In genomic region chr7:91383186-91383585, GRCh38 we compare ENCODE assay signal across 29 cellular contexts.
A peak's percentile ranks its signal among the peaks of the same experiment; 100 is the strongest.
DNase-seq lines count a peak whose midpoint lies in the region; ATAC-seq, FAIRE-seq and TF ChIP-seq lines count a peak whose summit lies in the region.
"Had no signal": no experiment of that assay in that cellular context is flagged by ENCODE, and none has a peak within 500 bp of the region (broad histone marks: within the 10 kb centered on the region; RNA-seq: fewer than 3 reads in every experiment).

No MANE protein-coding gene starts in this region.

- FAIRE-seq in kidney (lab: Jason Lieb, UNC), result no peak
- FAIRE-seq: endothelial cell of umbilical vein, keratinocyte had no signal

- H3K36me3 ChIP-seq in SK-N-MC (ENCODE audit: insufficient read depth, low read length), result no peaks in the 10 kb centered on the region
- no peaks in the 10 kb centered on the region for H3K36me3 ChIP-seq in fibroblast of lung (ENCODE audit: control insufficient read depth, insufficient read depth, low read length)
- no peaks in the 10 kb centered on the region for H3K36me3 ChIP-seq in kidney (ENCODE audit: control insufficient read depth in 1 of 2, insufficient read depth in 2 of 2, low read length in 2 of 2)
- H3K36me3 ChIP-seq: BE2C, gastrocnemius medialis, neutrophil, spleen, transverse colon had no signal

- no peak overlapping the region for H3K9ac ChIP-seq in SK-N-MC (ENCODE audit: insufficient read length)
- no peak overlapping the region for H3K9ac ChIP-seq in fibroblast of lung (ENCODE audit: insufficient read depth, low read length)
- H3K9ac ChIP-seq in kidney (ENCODE audit: low read length in 2 of 2), result no peak overlapping the region

- H3K9me3 ChIP-seq in SK-N-MC (ENCODE audit: low read depth, low read length) (no peaks in the 10 kb centered on the region), fibroblast of lung (ENCODE audit: control insufficient read depth, insufficient read depth, low read depth, low read length) (no peaks in the 10 kb centered on the region), kidney (ENCODE audit: control insufficient read depth in 1 of 2, low read length in 2 of 2) (no peaks in the 10 kb centered on the region)
- H3K9me3 ChIP-seq: BE2C, gastrocnemius medialis, neutrophil, spleen, transverse colon had no signal

- peaks cover 3% of the 10 kb centered on the region for H3K4me1 ChIP-seq in fibroblast of lung (ENCODE audit: control insufficient read depth, extremely low read depth, insufficient read depth, low read length)
- no peaks in the 10 kb centered on the region for H3K4me1 ChIP-seq in kidney (ENCODE audit: control insufficient read depth in 1 of 2, insufficient read depth in 1 of 2, low read depth in 1 of 2, low read length in 2 of 2)
- H3K4me1 ChIP-seq: BE2C, gastrocnemius medialis, spleen, transverse colon had no signal

- DNase-seq in ELR (ENCODE audit: low read depth) (peak; percentile 27), SK-N-MC (ENCODE audit: low read depth, low spot score) (no peak), fibroblast of lung (ENCODE audit: low read depth in 2 of 2) (peak; percentile 78 to 89), skeletal muscle cell (ENCODE audit: low read depth) (peak; percentile 68), kidney glomerular epithelial cell (lab: John Stamatoyannopoulos, UW) (no peak), kidney (no peak)
- no peak for DNase-seq in activated CD4-positive, alpha-beta T cell treated with anti-CD3 and anti-CD28 coated beads for 4 hours
- DNase-seq: activated CD4-positive, alpha-beta memory T cell treated with anti-CD3 and anti-CD28 coated beads, Interleukin-2, amount 10 ng/mL, durations not matched to agents 7 days and 5 days; activated gamma-delta T cell; activated T-cell treated with anti-CD3 and anti-CD28 coated beads for 4 hours; BE2C; central memory CD4-positive, alpha-beta T cell; DMS79 treated with DMSO at 0.1 percent for 48 hours; dorsolateral prefrontal cortex; gastrocnemius medialis; H7; MM.1S; NCI-H1417 treated with DMSO at 0.1 percent for 48 hours; NCI-H526; spleen; stimulated activated CD4-positive, alpha-beta T cell treated with anti-CD3 and anti-CD28 coated beads, Interleukin-4, amount 100 ng/mL, for 1 hour; stimulated activated naive CD8-positive, alpha-beta T cell treated with anti-CD3 and anti-CD28 coated beads, Interleukin-15, Interleukin-2, amounts not matched to agents 100 U/mL and 50 U/mL, for 24 hours; transverse colon had no signal

- TF ChIP-seq CTCF in fibroblast of lung (conservative IDR thresholded peaks at IDR 0.05 in 1 of 2, IDR thresholded peaks at IDR 0.05 in 1 of 2; ENCODE audit: low read depth in 1 of 2, low read length in 2 of 2) (no peak), kidney (IDR thresholded peaks at IDR 0.05; ENCODE audit: borderline replicate concordance, extremely low read depth, insufficient read depth) (no peak)

- H3K27me3 ChIP-seq in fibroblast of lung (ENCODE audit: control insufficient read depth, insufficient read depth, low read length), result no peaks in the 10 kb centered on the region
- H3K27me3 ChIP-seq: BE2C, dorsolateral prefrontal cortex, gastrocnemius medialis, neutrophil, spleen, transverse colon had no signal

- H3K79me2 ChIP-seq in fibroblast of lung (ENCODE audit: control insufficient read depth, insufficient read depth, low read length), result no peaks in the 10 kb centered on the region

- no peaks in the 10 kb centered on the region for H4K20me1 ChIP-seq in fibroblast of lung (ENCODE audit: control insufficient read depth, extremely low read depth, insufficient read depth, low read length)

- H3K4me3 ChIP-seq in SK-N-MC, result no peak overlapping the region
- no peak overlapping the region for H3K4me3 ChIP-seq in fibroblast of lung (replicated peaks in 1 of 4; ENCODE audit: control extremely low read depth in 1 of 4, insufficient read depth in 1 of 4, low read depth in 3 of 4, low read length in 4 of 4)
- no peak overlapping the region for H3K4me3 ChIP-seq in skeletal muscle cell (ENCODE audit: low read depth, low read length)
- H3K4me3 ChIP-seq in kidney (ENCODE audit: low read length in 2 of 2), result no peak overlapping the region
- H3K4me3 ChIP-seq: dorsolateral prefrontal cortex, gastrocnemius medialis, spleen, transverse colon had no signal

- ATAC-seq in GM21381 (IDR thresholded peaks at IDR 0.05; ENCODE audit: unreplicated experiment), result no peak
- ATAC-seq: gastrocnemius medialis; SK-N-SH treated with all-trans-retinoic acid at 6 μM for 48 hours; stimulated activated naive CD8-positive, alpha-beta T cell treated with anti-CD3 and anti-CD28 coated beads, Interleukin-15, Interleukin-2, amounts not matched to agents 100 U/mL and 50 U/mL, for 24 hours; WTC11 had no signal

- intact Hi-C loops in kidney (cut with DNase I), result no loop called here

- no peak overlapping the region for H3K4me2 ChIP-seq in fibroblast of lung (ENCODE audit: extremely low read depth, insufficient read depth, low read length)

- H3K27ac ChIP-seq in SK-N-MC (peak overlapping the region; percentile 37; the same call in 1 of the 2 replicates), fibroblast of lung (ENCODE audit: insufficient read depth, low read length) (peak overlapping the region; percentile 38), kidney (ENCODE audit: low read depth in 2 of 2, low read length in 2 of 2) (no peak overlapping the region)
- H3K27ac ChIP-seq: dorsolateral prefrontal cortex, gastrocnemius medialis, neutrophil, spleen had no signal

- peak overlapping the region; percentile 34 for H2AFZ ChIP-seq in fibroblast of lung (ENCODE audit: low read length)

Comparison
In these comparisons a context has a peak if more than half of its experiments do, and no peak if none do; other contexts are left out.
1. DNase-seq: peak in ELR (single experiment), fibroblast of lung (2 of 2) and skeletal muscle cell (single experiment); none in SK-N-MC (single experiment), kidney glomerular epithelial cell (single experiment), activated CD4-positive, alpha-beta T cell treated with anti-CD3 and anti-CD28 coated beads for 4 hours (0 of 2) and kidney (single experiment).
2. H3K27ac ChIP-seq: peak in SK-N-MC (single experiment) and fibroblast of lung (single experiment); none in kidney (0 of 2).